ENCODE assay signal across 20 cellular contexts in genomic region chr15:68045289-68046265, GRCh38. TPM values are rescaled to one million over a fixed set of nuclear protein-coding genes. Genes with fewer than 3 reads are reported as not detected.
DNase-seq lines count a peak whose midpoint lies in the region; ATAC-seq and TF ChIP-seq lines count a peak whose summit lies in the region.
"Had no signal": no experiment of that assay in that cellular context is flagged by ENCODE, and none has a peak within 500 bp of the region (broad histone marks: within the 10 kb centered on the region; RNA-seq: fewer than 3 reads in every experiment).

No MANE protein-coding gene starts in this region.

- H3K4me3 ChIP-seq in HCT116 (replicated peaks in 1 of 2; ENCODE audit: low read depth in 1 of 2, low read length in 2 of 2): no peak overlapping the region
- H3K4me3 ChIP-seq: PC-9 had no signal

- H3K27ac Mint-ChIP-seq in nephron progenitor cell: no peak overlapping the region
- no peak overlapping the region for H3K27ac Mint-ChIP-seq in activated CD4-positive, alpha-beta T cell treated with anti-CD3 and anti-CD28 coated beads, Interleukin-2, amount 10 ng/mL, durations not matched to agents 24 days and 14 days

- TF ChIP-seq CTCF in HCT116 (IDR thresholded peaks at IDR 0.05 in 2 of 3, conservative IDR thresholded peaks at IDR 0.05 in 1 of 3; ENCODE audit: borderline replicate concordance in 1 of 3, insufficient read depth in 1 of 3, low read depth in 2 of 3, low read length in 2 of 3) (no peak), nephron progenitor cell (IDR thresholded peaks at IDR 0.05) (no peak)

- DNase-seq in SIG-M5 treated with dmso at 0.1 percent for 504 hours (lab: John Stamatoyannopoulos, UW; ENCODE audit: unreplicated experiment) (peak; percentile 7), SIG-M5 (lab: John Stamatoyannopoulos, UW) (no peak), HCT116 (ENCODE audit: low read depth, low spot score) (no peak), nephron progenitor cell (peak; percentile 6)
- DNase-seq in activated CD4-positive, alpha-beta T cell treated with anti-CD3 and anti-CD28 coated beads, Interleukin-2, amount 10 ng/mL, durations not matched to agents 24 days and 14 days: no peak
- DNase-seq: DMS79 treated with DMSO at 0.1 percent for 48 hours, MM.1S, NCI-H1092, NCI-H1436 treated with DMSO at 0.1 percent for 48 hours, NCI-H2029, NCI-H345, NCI-H524 treated with DMSO at 0.1 percent for 48 hours, PC-9 had no signal

- H3K4me1 ChIP-seq in HCT116 (ENCODE audit: control insufficient read depth in 1 of 2, insufficient read depth in 2 of 2, low read length in 2 of 2): no peaks in the 10 kb centered on the region

- no peak overlapping the region for H3K4me3 Mint-ChIP-seq in nephron progenitor cell
- H3K4me3 Mint-ChIP-seq in activated CD4-positive, alpha-beta T cell treated with anti-CD3 and anti-CD28 coated beads, Interleukin-2, amount 10 ng/mL, durations not matched to agents 24 days and 14 days: no peak overlapping the region

- intact Hi-C loops in HCT116 (cut with micrococcal nuclease): no loop called here
- intact Hi-C loops in activated CD4-positive, alpha-beta T cell treated with anti-CD3 and anti-CD28 coated beads, Interleukin-2, amount 10 ng/mL, durations not matched to agents 24 days and 14 days (cut with micrococcal nuclease): no loop called here

- H3K27ac ChIP-seq in HCT116 (ENCODE audit: low read depth, low read length): no peak overlapping the region
- H3K27ac ChIP-seq: 22Rv1, HL-60, PC-9, RWPE1 had no signal

- peaks cover 6% of the 10 kb centered on the region for H3K4me1 Mint-ChIP-seq in nephron progenitor cell
- H3K4me1 Mint-ChIP-seq in activated CD4-positive, alpha-beta T cell treated with anti-CD3 and anti-CD28 coated beads, Interleukin-2, amount 10 ng/mL, durations not matched to agents 24 days and 14 days: no peaks in the 10 kb centered on the region
- H3K4me1 Mint-ChIP-seq: CD14-positive monocyte had no signal

- POLR2A ChIA-PET in HCT116 (lab: Charles Lee): no interaction called here

- ATAC-seq in HCT116 (peak; percentile 70), esophagus mucosa (peak; percentile 15), HG03095 (IDR thresholded peaks at IDR 0.05; ENCODE audit: unreplicated experiment) (no peak), GM19324 (IDR thresholded peaks at IDR 0.05; ENCODE audit: low FRiP score, unreplicated experiment) (no peak)

- no peak for TF ChIP-seq POLR2A in HCT116 (IDR thresholded peaks at IDR 0.05; ENCODE audit: borderline replicate concordance, extremely low read depth, insufficient read depth, insufficient read length)

- H4K20me1 ChIP-seq in HCT116 (ENCODE audit: insufficient read depth): no peaks in the 10 kb centered on the region

- no peaks in the 10 kb centered on the region for H3K9me2 ChIP-seq in HCT116 (ENCODE audit: insufficient read depth)

- no peaks in the 10 kb centered on the region for H3K36me3 ChIP-seq in HCT116 (ENCODE audit: control insufficient read depth in 1 of 2, insufficient read depth in 2 of 2, low read length in 2 of 2)

- H3K27me3 ChIP-seq in HCT116 (ENCODE audit: insufficient read depth, low read length): no peaks in the 10 kb centered on the region

- RAD21 ChIA-PET in HCT116 (lab: Charles Lee; ENCODE audit: low non-redundant PET in 1 of 2, low total read pairs in 2 of 2, uncharacterized antibody in 2 of 2, unreplicated experiment in 2 of 2): no interaction called here

- H3K79me2 ChIP-seq in HCT116 (ENCODE audit: insufficient read depth, low read length): no peaks in the 10 kb centered on the region

- no peak for TF ChIP-seq RAD21 in HCT116 (IDR thresholded peaks at IDR 0.05; ENCODE audit: low read depth)

- no TSS peak for BruUV-seq in HCT116 (replicated peaks; lab: Mats Ljungman, UMichigan)

- H3K4me2 ChIP-seq in HCT116 (ENCODE audit: low read length): no peak overlapping the region
- H3K4me2 ChIP-seq: PC-9 had no signal

- H3K36me3 Mint-ChIP-seq in nephron progenitor cell (ENCODE audit: low read depth): peaks cover 6% of the 10 kb centered on the region
- H3K36me3 Mint-ChIP-seq in activated CD4-positive, alpha-beta T cell treated with anti-CD3 and anti-CD28 coated beads, Interleukin-2, amount 10 ng/mL, durations not matched to agents 24 days and 14 days (ENCODE audit: low read depth): no peaks in the 10 kb centered on the region
- H3K36me3 Mint-ChIP-seq: CD14-positive monocyte had no signal

- H2AFZ ChIP-seq in HCT116 (ENCODE audit: low read depth, low read length, poor library complexity, severe bottlenecking): no peak overlapping the region
- H2AFZ ChIP-seq: PC-9 had no signal

- CTCF ChIA-PET in HCT116 (lab: Charles Lee): no interaction called here

- no peaks in the 10 kb centered on the region for H3K9me3 ChIP-seq in HCT116 (ENCODE audit: control insufficient read depth in 1 of 2, insufficient read depth in 1 of 2, low read depth in 1 of 2, low read length in 2 of 2)

- H3K27me3 Mint-ChIP-seq in nephron progenitor cell (ENCODE audit: low read depth, poor library complexity): peaks cover 3% of the 10 kb centered on the region
- H3K27me3 Mint-ChIP-seq in activated CD4-positive, alpha-beta T cell treated with anti-CD3 and anti-CD28 coated beads, Interleukin-2, amount 10 ng/mL, durations not matched to agents 24 days and 14 days: peaks cover 19% of the 10 kb centered on the region

- peaks cover 20% of the 10 kb centered on the region for H3K9me3 Mint-ChIP-seq in nephron progenitor cell
- H3K9me3 Mint-ChIP-seq in activated CD4-positive, alpha-beta T cell treated with anti-CD3 and anti-CD28 coated beads, Interleukin-2, amount 10 ng/mL, durations not matched to agents 24 days and 14 days: peaks cover 3% of the 10 kb centered on the region

- H3K9ac ChIP-seq in HCT116 (ENCODE audit: low read length): no peak overlapping the region

TF ChIP-seq in HCT116, 20 proteins besides CTCF, POLR2A, EP300 and RAD21:
- TF ChIP-seq, protein P1, sequence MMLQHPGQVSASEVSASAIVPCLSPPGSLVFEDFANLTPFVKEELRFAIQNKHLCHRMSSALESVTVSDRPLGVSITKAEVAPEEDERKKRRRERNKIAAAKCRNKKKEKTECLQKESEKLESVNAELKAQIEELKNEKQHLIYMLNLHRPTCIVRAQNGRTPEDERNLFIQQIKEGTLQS (IDR thresholded peaks at IDR 0.05): no peak
- TF ChIP-seq YY1 (IDR thresholded peaks at IDR 0.05; ENCODE audit: extremely low read depth, insufficient replicate concordance, low read depth, low read length) (no peak), ZNF274 (IDR thresholded peaks at IDR 0.05; ENCODE audit: low read depth, low read length) (no peak)
TF ChIP-seq in HCT116: peak in this region for 0.

RNA-seq across cellular contexts. Expression of gene PIAS1, which starts 8.5 kb away (rescaled TPM):
- total RNA-seq in HCT116 (2021; ENCODE audit: unreplicated experiment) (25.9 TPM), esophagus mucosa (24.4 TPM)
- polyA plus RNA-seq in HCT116 (2012): 15.3 and 16.5 TPM in 2 replicates
- total RNA-seq in activated CD4-positive, alpha-beta T cell treated with anti-CD3 and anti-CD28 coated beads, Interleukin-2, amount 10 ng/mL, durations not matched to agents 24 days and 14 days: 27.8 and 29.4 TPM in 2 replicates

Comparison
In these comparisons a context has a peak if more than half of its experiments do, and no peak if none do; other contexts are left out.
1. DNase-seq: peak in SIG-M5 treated with dmso at 0.1 percent for 504 hours (single experiment) and nephron progenitor cell (single experiment); none in SIG-M5 (single experiment), HCT116 (single experiment) and activated CD4-positive, alpha-beta T cell treated with anti-CD3 and anti-CD28 coated beads, Interleukin-2, amount 10 ng/mL, durations not matched to agents 24 days and 14 days (single experiment).
2. ATAC-seq: peak in HCT116 (single experiment) and esophagus mucosa (single experiment); none in HG03095 (single experiment) and GM19324 (single experiment).